1 cellular context compared by ENCODE assay signal in the genomic region with DNA sequence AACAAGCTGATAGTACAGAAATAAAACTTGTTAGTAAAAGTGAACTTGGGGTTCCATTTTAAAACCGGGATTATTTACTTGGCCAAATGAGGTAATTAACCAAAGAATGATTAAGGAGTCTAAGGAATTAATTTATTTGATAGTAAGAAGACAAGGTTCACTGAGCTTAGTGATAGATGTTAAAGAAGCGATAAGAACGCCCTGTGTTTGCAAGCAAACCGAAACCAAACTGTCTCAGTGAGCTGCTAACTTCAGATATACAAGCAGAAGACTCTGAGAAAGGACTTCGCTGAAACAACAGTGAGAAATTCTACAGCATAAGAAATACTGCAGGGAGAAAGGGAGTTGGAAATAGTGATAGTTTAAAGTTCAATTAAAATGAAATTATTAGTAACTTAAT.
TF ChIP-seq lines count a peak whose summit lies in the region.

No MANE protein-coding gene starts in this region.

TF ChIP-seq in A549, 52 proteins besides CTCF, POLR2A, EP300 and RAD21 (continued from another document):
- TF ChIP-seq, protein P1, sequence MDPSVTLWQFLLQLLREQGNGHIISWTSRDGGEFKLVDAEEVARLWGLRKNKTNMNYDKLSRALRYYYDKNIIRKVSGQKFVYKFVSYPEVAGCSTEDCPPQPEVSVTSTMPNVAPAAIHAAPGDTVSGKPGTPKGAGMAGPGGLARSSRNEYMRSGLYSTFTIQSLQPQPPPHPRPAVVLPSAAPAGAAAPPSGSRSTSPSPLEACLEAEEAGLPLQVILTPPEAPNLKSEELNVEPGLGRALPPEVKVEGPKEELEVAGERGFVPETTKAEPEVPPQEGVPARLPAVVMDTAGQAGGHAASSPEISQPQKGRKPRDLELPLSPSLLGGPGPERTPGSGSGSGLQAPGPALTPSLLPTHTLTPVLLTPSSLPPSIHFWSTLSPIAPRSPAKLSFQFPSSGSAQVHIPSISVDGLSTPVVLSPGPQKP (IDR thresholded peaks at IDR 0.05; ENCODE audit: low read depth, low read length), result no peak
- no peak for TF ChIP-seq FOXS1 (CRISPR knock-in tag; IDR thresholded peaks at IDR 0.05)
- no peak for TF ChIP-seq ESRRA (IDR thresholded peaks at IDR 0.05; ENCODE audit: borderline replicate concordance, low read length)
- TF ChIP-seq GATA3 (IDR thresholded peaks at IDR 0.05; ENCODE audit: borderline replicate concordance), result no peak
- TF ChIP-seq NPAS2 (CRISPR knock-in tag; IDR thresholded peaks at IDR 0.05; ENCODE audit: borderline replicate concordance), result no peak
- no peak for TF ChIP-seq SREBF2 (IDR thresholded peaks at IDR 0.05)
- TF ChIP-seq HOXB5 (CRISPR knock-in tag; IDR thresholded peaks at IDR 0.05), result no peak
- TF ChIP-seq NR3C1 (IDR thresholded peaks at IDR 0.05), result no peak
- no peak for TF ChIP-seq MYC (IDR thresholded peaks at IDR 0.05; ENCODE audit: borderline replicate concordance, low read length)
- TF ChIP-seq, protein P2, sequence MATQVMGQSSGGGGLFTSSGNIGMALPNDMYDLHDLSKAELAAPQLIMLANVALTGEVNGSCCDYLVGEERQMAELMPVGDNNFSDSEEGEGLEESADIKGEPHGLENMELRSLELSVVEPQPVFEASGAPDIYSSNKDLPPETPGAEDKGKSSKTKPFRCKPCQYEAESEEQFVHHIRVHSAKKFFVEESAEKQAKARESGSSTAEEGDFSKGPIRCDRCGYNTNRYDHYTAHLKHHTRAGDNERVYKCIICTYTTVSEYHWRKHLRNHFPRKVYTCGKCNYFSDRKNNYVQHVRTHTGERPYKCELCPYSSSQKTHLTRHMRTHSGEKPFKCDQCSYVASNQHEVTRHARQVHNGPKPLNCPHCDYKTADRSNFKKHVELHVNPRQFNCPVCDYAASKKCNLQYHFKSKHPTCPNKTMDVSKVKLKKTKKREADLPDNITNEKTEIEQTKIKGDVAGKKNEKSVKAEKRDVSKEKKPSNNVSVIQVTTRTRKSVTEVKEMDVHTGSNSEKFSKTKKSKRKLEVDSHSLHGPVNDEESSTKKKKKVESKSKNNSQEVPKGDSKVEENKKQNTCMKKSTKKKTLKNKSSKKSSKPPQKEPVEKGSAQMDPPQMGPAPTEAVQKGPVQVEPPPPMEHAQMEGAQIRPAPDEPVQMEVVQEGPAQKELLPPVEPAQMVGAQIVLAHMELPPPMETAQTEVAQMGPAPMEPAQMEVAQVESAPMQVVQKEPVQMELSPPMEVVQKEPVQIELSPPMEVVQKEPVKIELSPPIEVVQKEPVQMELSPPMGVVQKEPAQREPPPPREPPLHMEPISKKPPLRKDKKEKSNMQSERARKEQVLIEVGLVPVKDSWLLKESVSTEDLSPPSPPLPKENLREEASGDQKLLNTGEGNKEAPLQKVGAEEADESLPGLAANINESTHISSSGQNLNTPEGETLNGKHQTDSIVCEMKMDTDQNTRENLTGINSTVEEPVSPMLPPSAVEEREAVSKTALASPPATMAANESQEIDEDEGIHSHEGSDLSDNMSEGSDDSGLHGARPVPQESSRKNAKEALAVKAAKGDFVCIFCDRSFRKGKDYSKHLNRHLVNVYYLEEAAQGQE (IDR thresholded peaks at IDR 0.05), result no peak
- no peak for TF ChIP-seq MAZ (IDR thresholded peaks at IDR 0.05; ENCODE audit: borderline replicate concordance, low read depth, low read length)
- no peak for TF ChIP-seq JUN (IDR thresholded peaks at IDR 0.05)
- no peak for TF ChIP-seq POLR2AphosphoS2 (conservative IDR thresholded peaks at IDR 0.05; ENCODE audit: low read length)
